In the genomic region with DNA sequence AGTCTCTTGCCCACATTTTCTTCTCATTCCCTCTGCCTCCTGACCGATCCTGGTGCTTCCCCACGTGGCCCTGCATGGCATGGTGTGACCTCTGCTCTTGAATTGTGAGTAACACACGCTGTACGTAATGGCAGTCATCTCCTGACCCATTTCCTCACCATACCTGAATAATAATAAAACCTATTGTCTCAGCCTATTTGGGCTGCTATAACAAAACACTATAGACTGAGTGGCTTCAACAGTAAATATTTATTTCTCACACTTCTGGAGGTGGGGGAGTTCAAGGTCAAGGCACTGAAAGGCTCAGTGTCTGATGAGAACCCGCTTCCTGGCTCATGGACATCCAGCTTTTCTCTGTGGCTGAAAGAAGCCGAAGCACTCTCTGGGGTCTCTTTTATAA, we compare ENCODE assay signal across 24 cellular contexts.
"Had no signal": no experiment of that assay in that cellular context is flagged by ENCODE, and none has a peak within 500 bp of the region (broad histone marks: within the 10 kb centered on the region; RNA-seq: fewer than 3 reads in every experiment).

No MANE protein-coding gene starts in this region.

- H3K4me1 Mint-ChIP-seq: natural killer cell had no signal

- H3K36me3 Mint-ChIP-seq: natural killer cell had no signal

- H3K9me3 ChIP-seq: gastrocnemius medialis, lower lobe of right lung, psoas muscle, suprapubic skin, transverse colon had no signal

- H3K27me3 ChIP-seq: gastrocnemius medialis, suprapubic skin, transverse colon had no signal

- H3K4me1 ChIP-seq: gastrocnemius medialis, psoas muscle, suprapubic skin had no signal

- H3K27ac Mint-ChIP-seq: endodermal cell; natural killer cell; stimulated activated naive CD8-positive, alpha-beta T cell treated with anti-CD3 and anti-CD28 coated beads, Interleukin-15, amount 100 ng/mL, for 72 hours had no signal

- H3K4me3 ChIP-seq: gastrocnemius medialis, lower lobe of right lung, psoas muscle, smooth muscle cell, suprapubic skin, transverse colon had no signal

- DNase-seq: effector CD8-positive, alpha-beta T cell; endodermal cell; foreskin fibroblast; gastrocnemius medialis; head of caudate nucleus; left ventricle myocardium superior; lower lobe of right lung; natural killer cell; nucleus accumbens; psoas muscle; right cardiac atrium; stimulated activated CD4-positive, alpha-beta T cell treated with anti-CD3 and anti-CD28 coated beads, Interleukin-12 subunit alpha, Interleukin-12 subunit beta, amount 100 ng/mL, for 4 hours; stimulated activated CD4-positive, alpha-beta T cell treated with anti-CD3 and anti-CD28 coated beads, Interleukin-1b, Interleukin-23, amount 100 ng/mL, for 48 hours; stimulated activated CD4-positive, alpha-beta T cell treated with anti-CD3 and anti-CD28 coated beads, Interleukin-4, amount 100 ng/mL, for 1 hour; stimulated activated CD8-positive, alpha-beta memory T cell treated with anti-CD3 and anti-CD28 coated beads, Interleukin-4, amount 100 ng/mL, for 48 hours; stimulated activated naive CD4-positive, alpha-beta T cell; stimulated activated naive CD8-positive, alpha-beta T cell treated with anti-CD3 and anti-CD28 coated beads, Interleukin-15, amount 100 ng/mL, for 72 hours; transverse colon had no signal

- H3K36me3 ChIP-seq: gastrocnemius medialis, lower lobe of right lung, suprapubic skin, transverse colon had no signal

- FAIRE-seq: keratinocyte, urothelium cell line had no signal

- H3K27me3 Mint-ChIP-seq: stimulated activated naive CD8-positive, alpha-beta T cell treated with anti-CD3 and anti-CD28 coated beads, Interleukin-15, amount 100 ng/mL, for 72 hours had no signal

- H3K4me3 Mint-ChIP-seq: endodermal cell; natural killer cell; stimulated activated naive CD8-positive, alpha-beta T cell treated with anti-CD3 and anti-CD28 coated beads, Interleukin-15, amount 100 ng/mL, for 72 hours had no signal

- ATAC-seq: esophagus mucosa; gastrocnemius medialis; left ventricle myocardium superior; lower lobe of right lung; natural killer cell; psoas muscle; right cardiac atrium; stimulated activated naive CD8-positive, alpha-beta T cell treated with anti-CD3 and anti-CD28 coated beads, Interleukin-15, amount 100 ng/mL, for 72 hours had no signal

- H3K9me3 Mint-ChIP-seq: natural killer cell; stimulated activated naive CD8-positive, alpha-beta T cell treated with anti-CD3 and anti-CD28 coated beads, Interleukin-15, amount 100 ng/mL, for 72 hours had no signal

- H3K4me2 ChIP-seq: smooth muscle cell had no signal

- H3K27ac ChIP-seq: epithelial cell of prostate, gastrocnemius medialis, lower lobe of right lung, psoas muscle, suprapubic skin, transverse colon had no signal
